Comparison of ENCODE assay signal across 20 cellular contexts in genomic region chr18:4318311-4318710, GRCh38.
"Had no signal": no experiment of that assay in that cellular context is flagged by ENCODE, and none has a peak within 500 bp of the region (broad histone marks: within the 10 kb centered on the region; RNA-seq: fewer than 3 reads in every experiment).

No MANE protein-coding gene starts in this region.

- H3K27me3 ChIP-seq: dorsolateral prefrontal cortex, esophagus muscularis mucosa, foreskin keratinocyte, gastroesophageal sphincter, heart left ventricle, hepatocyte, left lung had no signal

- DNase-seq: dermis blood vessel endothelial cell; dorsolateral prefrontal cortex; effector CD4-positive, alpha-beta T cell; effector memory CD4-positive, alpha-beta T cell; foreskin keratinocyte; heart left ventricle; hypothalamus; immature natural killer cell; left cardiac atrium; left lung; left ventricle myocardium superior; lower lobe of right lung; mesenchymal stem cell; mucosa of descending colon; naive B cell had no signal

- H3K79me2 ChIP-seq: hepatocyte had no signal

- H3K9me3 ChIP-seq: esophagus muscularis mucosa, left lung, lower lobe of right lung, mucosa of descending colon had no signal

- H3K27me3 Mint-ChIP-seq: naive B cell had no signal

- H3K27ac Mint-ChIP-seq: immature natural killer cell, mesothelial cell of epicardium, naive B cell had no signal

- H3K4me3 ChIP-seq: coronary artery, dorsolateral prefrontal cortex, esophagus muscularis mucosa, gastroesophageal sphincter, heart left ventricle, hepatocyte, left lung, lower lobe of right lung, mucosa of descending colon had no signal

- H2AFZ ChIP-seq: hepatocyte had no signal

- H3K4me1 ChIP-seq: esophagus muscularis mucosa, foreskin keratinocyte, gastroesophageal sphincter, heart left ventricle, left lung, lower lobe of right lung had no signal

- H3K27ac ChIP-seq: coronary artery, dorsolateral prefrontal cortex, esophagus muscularis mucosa, foreskin keratinocyte, gastroesophageal sphincter, heart left ventricle, hepatocyte, left lung, lower lobe of right lung had no signal

- H3K9me3 Mint-ChIP-seq: mesothelial cell of epicardium had no signal

- H3K4me2 ChIP-seq: hepatocyte had no signal

- ATAC-seq: foreskin keratinocyte, gastroesophageal sphincter, heart left ventricle, left cardiac atrium, left lung, left ventricle myocardium superior, lower lobe of right lung, mucosa of descending colon had no signal

- H3K36me3 ChIP-seq: esophagus muscularis mucosa, gastroesophageal sphincter, heart left ventricle, left lung, lower lobe of right lung had no signal

- H3K36me3 Mint-ChIP-seq: immature natural killer cell, mesothelial cell of epicardium, naive B cell had no signal

- H3K4me3 Mint-ChIP-seq: immature natural killer cell, mesothelial cell of epicardium, naive B cell had no signal

- H3K4me1 Mint-ChIP-seq: immature natural killer cell, mesothelial cell of epicardium, naive B cell had no signal
